In the genomic region with DNA sequence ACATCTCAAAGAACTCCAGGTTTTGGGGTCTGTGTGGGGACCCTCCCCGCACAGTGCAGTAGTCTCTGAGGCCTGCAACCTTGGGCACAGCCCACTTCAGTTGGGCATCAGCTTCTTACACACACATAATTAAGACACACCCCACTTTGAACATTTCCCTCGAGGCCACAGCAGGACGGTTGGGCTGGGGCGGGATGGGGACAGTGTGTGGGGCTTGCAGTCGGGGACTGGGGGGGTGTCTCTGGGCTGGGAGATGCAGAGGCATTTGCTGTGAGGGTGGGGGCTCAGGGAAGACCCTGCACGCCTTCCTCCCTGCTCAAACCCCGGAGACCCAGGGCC, we compare ENCODE assay signal across 9 cellular contexts. TPM values are rescaled to one million over a fixed set of nuclear protein-coding genes. Genes with fewer than 3 reads are reported as not detected.
DNase-seq lines count a peak whose midpoint lies in the region; ATAC-seq and TF ChIP-seq lines count a peak whose summit lies in the region.
"Had no signal": no experiment of that assay in that cellular context is flagged by ENCODE, and none has a peak within 500 bp of the region (broad histone marks: within the 10 kb centered on the region; RNA-seq: fewer than 3 reads in every experiment).

No MANE protein-coding gene starts in this region.

- H3K4me3 ChIP-seq in heart right ventricle = peak overlapping the region; percentile 33 to 82 (median 66)
- peak overlapping the region; percentile 76 for H3K4me3 ChIP-seq in adipocyte (ENCODE audit: low read length)
- peak overlapping the region; percentile 65 for H3K4me3 ChIP-seq in upper lobe of right lung
- no peak overlapping the region for H3K4me3 ChIP-seq in MM.1S (ENCODE audit: low read length)

- TF ChIP-seq CTCF in heart right ventricle (IDR thresholded peaks at IDR 0.05) (no peak), upper lobe of right lung (IDR thresholded peaks at IDR 0.05) (no peak), MM.1S (IDR thresholded peaks at IDR 0.05; ENCODE audit: low read length) (no peak)

- H3K79me2 ChIP-seq in MM.1S (ENCODE audit: low read length) = no peaks in the 10 kb centered on the region

- H3K36me3 ChIP-seq in heart right ventricle (peaks cover 0 to 12% (median 4%) of the 10 kb centered on the region in 9 donors), adipocyte (ENCODE audit: control insufficient read depth, insufficient read depth, low read length, severe bottlenecking) (no peaks in the 10 kb centered on the region), upper lobe of right lung (peaks cover 8% of the 10 kb centered on the region), MM.1S (replicated peaks; ENCODE audit: insufficient read depth, low read length) (no peaks in the 10 kb centered on the region)

- no peaks in the 10 kb centered on the region for H4K20me1 ChIP-seq in MM.1S (ENCODE audit: insufficient read depth, low read length)

- ATAC-seq in heart right ventricle (no peak), memory B cell (ENCODE audit: low read depth) (no peak), upper lobe of right lung (no peak)

- no peaks in the 10 kb centered on the region for H3K27me3 Mint-ChIP-seq in memory B cell

- H3K27me3 ChIP-seq in heart right ventricle (peaks cover 0 to 30% (median 6%) of the 10 kb centered on the region in 7 donors), adipocyte (replicated peaks; ENCODE audit: control insufficient read depth, insufficient read depth, low read length) (no peaks in the 10 kb centered on the region), upper lobe of right lung (no peaks in the 10 kb centered on the region), MM.1S (replicated peaks; ENCODE audit: insufficient read depth, low read length) (peaks cover 89% of the 10 kb centered on the region)

- DNase-seq in heart right ventricle = no peak
- DNase-seq in cardiac septum (ENCODE audit: low spot score) = no peak
- peak; percentile 46 for DNase-seq in adipocyte (ENCODE audit: low read depth)
- DNase-seq in memory B cell (ENCODE audit: low spot score in 2 of 2) = no peak
- DNase-seq in upper lobe of right lung = no peak
- DNase-seq in NK-92 (lab: John Stamatoyannopoulos, UW; ENCODE audit: unreplicated experiment) = no peak
- DNase-seq in MM.1S = no peak
- no peak for DNase-seq in stimulated activated CD8-positive, alpha-beta memory T cell treated with anti-CD3 and anti-CD28 coated beads, Interleukin-4, amount 100 ng/mL, for 48 hours

- no peak overlapping the region for H3K4me2 ChIP-seq in MM.1S (ENCODE audit: low read depth, low read length)

- peak overlapping the region in 9 of 10 donors; percentile 39 to 87 (median 79) for H3K27ac ChIP-seq in heart right ventricle
- H3K27ac ChIP-seq in upper lobe of right lung = no peak overlapping the region
- no peak overlapping the region for H3K27ac ChIP-seq in MM.1S (ENCODE audit: low read length)
- H3K27ac ChIP-seq: epithelial cell of prostate had no signal

- intact Hi-C loops in heart right ventricle (cut with DNase I) = loop anchor here in 4 of 10 donors (5.0 kb wide), 4 partner anchors 33 to 48 kb away; partner anchors contain the start of genes GRIFIN (in 2 of the 4), BRAT1 (in 1 of the 4) and IQCE (in 1 of the 4)
- intact Hi-C loops in cardiac septum (cut with DNase I) = no loop called here
- intact Hi-C loops in upper lobe of right lung (cut with DNase I) = no loop called here

- H2AFZ ChIP-seq in MM.1S (ENCODE audit: low read length) = no peak overlapping the region

- no peaks in the 10 kb centered on the region for H3F3A ChIP-seq in MM.1S (ENCODE audit: insufficient read depth, low read length)

- WGBS in heart right ventricle, 2 donors = 15 to 20% methylated on average over 7 of the region's 7 CpGs

- H3K4me1 Mint-ChIP-seq in memory B cell = peaks cover 31% of the 10 kb centered on the region

- peaks cover 19% of the 10 kb centered on the region for H3K36me3 Mint-ChIP-seq in memory B cell

- peak overlapping the region; percentile 86 for H3K27ac Mint-ChIP-seq in memory B cell

- H3K9ac ChIP-seq in adipocyte (ENCODE audit: low read length) (peak overlapping the region; percentile 47), MM.1S (ENCODE audit: low read length) (no peak overlapping the region)

- H3K9me3 ChIP-seq in heart right ventricle (no peaks in the 10 kb centered on the region), adipocyte (ENCODE audit: control insufficient read depth, low read length) (no peaks in the 10 kb centered on the region), upper lobe of right lung (no peaks in the 10 kb centered on the region), MM.1S (replicated peaks; ENCODE audit: insufficient read depth, low read length) (no peaks in the 10 kb centered on the region)

- H3K4me1 ChIP-seq in heart right ventricle (peaks cover 27 to 88% (median 59%) of the 10 kb centered on the region in 9 donors), adipocyte (ENCODE audit: control insufficient read depth, insufficient read depth, low read length) (peaks cover 67% of the 10 kb centered on the region), upper lobe of right lung (peaks cover 59% of the 10 kb centered on the region), MM.1S (ENCODE audit: low read length) (no peaks in the 10 kb centered on the region)

- H3K4me3 Mint-ChIP-seq in memory B cell = peak overlapping the region; percentile 97

- no peaks in the 10 kb centered on the region for H3K9me3 Mint-ChIP-seq in memory B cell

- no peaks in the 10 kb centered on the region for H3K9me2 ChIP-seq in MM.1S (replicated peaks; ENCODE audit: insufficient read depth, low read length)

RNA-seq across cellular contexts. Expression of gene LFNG, which starts 1.2 kb away (rescaled TPM):
- total RNA-seq in heart right ventricle (10 to 100 TPM in 4 of 10 donors, 1 to 10 TPM in 6; 2.4 to 11.8 (median 9.0) TPM), cardiac septum (6.2 TPM), upper lobe of right lung (35.4 TPM)
- polyA plus RNA-seq in heart right ventricle = 10 to 100 TPM in 1 of 2 donors, 1 to 10 TPM in 1; 7.2 to 10.8 TPM

RNA-seq across cellular contexts. Expression of gene BRAT1, which starts 34.5 kb away (rescaled TPM):
- 10 to 100 TPM; 10.6 to 18.2 (median 12.8) TPM for total RNA-seq in heart right ventricle
- polyA plus RNA-seq in heart right ventricle = 10 to 100 TPM; 16.8 to 22.8 TPM
- 12.8 TPM for total RNA-seq in cardiac septum
- total RNA-seq in upper lobe of right lung = 24.1 TPM

RNA-seq across cellular contexts. Expression of gene IQCE, which starts 38.0 kb away (rescaled TPM):
- 10 to 100 TPM in 4 of 10 donors, 1 to 10 TPM in 6; 7.8 to 13.8 (median 9.4) TPM for total RNA-seq in heart right ventricle
- 1 to 10 TPM; 4.2 to 5.0 TPM for polyA plus RNA-seq in heart right ventricle
- total RNA-seq in cardiac septum = 13.3 TPM
- total RNA-seq in upper lobe of right lung = 22.2 TPM

RNA-seq across cellular contexts. Expression of gene GRIFIN, which starts 44.6 kb away (rescaled TPM):
- total RNA-seq in heart right ventricle (not detected), cardiac septum (not detected), upper lobe of right lung (not detected)
- polyA plus RNA-seq in heart right ventricle = not detected

Comparison
In these comparisons a context has a peak if more than half of its experiments do, and no peak if none do; other contexts are left out.
1. H3K27ac ChIP-seq: peak in heart right ventricle (9 of 10); none in upper lobe of right lung (single experiment) and MM.1S (single experiment).